ENCODE assay signal across 8 cellular contexts in the genomic region with DNA sequence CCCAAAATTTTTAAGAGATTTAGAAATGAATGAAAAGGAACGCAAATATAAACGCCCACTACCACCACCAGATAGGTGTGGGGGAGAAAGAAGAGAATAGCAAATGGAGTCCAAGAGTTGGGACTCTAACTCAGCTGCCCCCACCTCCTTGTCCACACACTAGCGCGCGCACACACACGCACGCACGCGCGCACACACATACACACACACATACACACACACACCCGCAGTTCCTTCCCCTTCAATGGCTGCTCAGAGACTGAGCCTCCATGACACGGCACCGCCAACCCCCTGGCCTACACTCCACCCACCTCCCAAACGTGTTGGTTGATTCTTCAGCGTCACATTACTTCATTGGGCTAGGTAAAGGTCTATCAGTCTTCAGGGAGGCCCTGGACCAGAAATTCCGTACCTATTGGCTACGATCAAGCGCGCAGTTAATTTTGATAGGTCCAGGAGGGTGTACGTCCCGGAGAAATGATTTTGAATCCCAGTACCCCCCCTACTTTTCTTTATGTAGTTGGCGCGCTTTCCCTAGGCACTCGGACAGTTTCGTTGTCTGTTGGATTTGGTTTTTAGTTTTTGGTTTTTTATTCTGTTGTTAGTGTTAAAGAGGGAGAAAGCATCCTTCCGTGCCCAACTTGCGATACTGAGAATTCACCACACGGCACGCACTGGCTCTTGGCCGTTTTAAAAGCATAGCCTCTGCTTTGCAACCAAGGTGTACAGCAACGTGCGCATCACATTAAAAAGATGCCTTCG. TPM values are rescaled to one million over a fixed set of nuclear protein-coding genes. Genes with fewer than 3 reads are reported as not detected.
DNase-seq lines count a peak whose midpoint lies in the region; ATAC-seq and TF ChIP-seq lines count a peak whose summit lies in the region.

Gene ANP32E, minus strand, starts transcription at position 261 of the 762 bp plus-strand sequence. CDS start 326 bp downstream, outside the sequence.

- peak; percentile 98 for DNase-seq in AG09319 (ENCODE audit: extremely low read depth, low read depth)
- peak; percentile 100 for DNase-seq in NCI-H345 treated with DMSO at 0.1 percent for 48 hours (lab: John Stamatoyannopoulos, UW; ENCODE audit: unreplicated experiment)
- peak; percentile 76 to 86 (median 84) for DNase-seq in activated CD4-positive, CD25-positive, alpha-beta regulatory T cell (lab: John Stamatoyannopoulos, UW)
- peak; percentile 98 for DNase-seq in central memory CD4-positive, alpha-beta T cell
- peak; percentile 98 for DNase-seq in inferior parietal cortex (ENCODE audit: extremely low spot score)
- DNase-seq in spleen = peak; percentile 97

- peak within 1 kb of the TSS; percentile 93 to 100 (median 99) for H3K27ac ChIP-seq in spleen

- peak; percentile 64 to 84 (median 71) for TF ChIP-seq POLR2A in spleen (IDR thresholded peaks at IDR 0.05)

- intact Hi-C loops in spleen (cut with DNase I; ENCODE audit: low total_unique reads) = no loop called here

- no peak; the same call in 1 of the 2 replicates for TF ChIP-seq CTCF in AG09319 (IDR thresholded peaks at IDR 0.05; ENCODE audit: low read depth, low read length)
- peak in 7 of 11 experiments; percentile 7 to 50 (median 31) for TF ChIP-seq CTCF in spleen (IDR thresholded peaks at IDR 0.05 in 8 of 11, conservative IDR thresholded peaks at IDR 0.05 in 3 of 11)

- peak within 1 kb of the TSS; percentile 69 to 86 (median 78) for H3K4me3 ChIP-seq in spleen

- ATAC-seq in GM19025 (IDR thresholded peaks at IDR 0.05; ENCODE audit: low read depth, unreplicated experiment) = peak; percentile 75
- ATAC-seq in HG03342 (IDR thresholded peaks at IDR 0.05; ENCODE audit: unreplicated experiment) = peak; percentile 80

- WGBS in spleen, 5 donors = 0 to 1% (median 0%) methylated on average over 33 of the region's 33 CpGs

- no peaks in the 10 kb centered on the region for H3K9me3 ChIP-seq in spleen

- H3K4me1 ChIP-seq in spleen = peaks cover 5 to 30% (median 25%) of the 10 kb centered on the region in 6 donors

- H3K27me3 ChIP-seq in spleen (replicated peaks in 1 of 7) = no peaks in the 10 kb centered on the region

- peaks cover 0 to 7% (median 1%) of the 10 kb centered on the region in 6 donors for H3K36me3 ChIP-seq in spleen

RNA-seq across cellular contexts. Expression of gene ANP32E, which starts in this region (rescaled TPM):
- 10 to 100 TPM; 29.8 to 44.0 (median 35.2) TPM for total RNA-seq in spleen
- polyA plus RNA-seq in spleen = 10 to 100 TPM; 24.6 to 35.6 (median 31.7) TPM

Comparison
In these comparisons a context has a peak if more than half of its experiments do, and no peak if none do; other contexts are left out.
1. Peak in every context shown above with its lines: DNase-seq, ATAC-seq, H3K4me3 ChIP-seq and H3K27ac ChIP-seq.